Comparison of ENCODE assay signal across 26 cellular contexts in the genomic region with DNA sequence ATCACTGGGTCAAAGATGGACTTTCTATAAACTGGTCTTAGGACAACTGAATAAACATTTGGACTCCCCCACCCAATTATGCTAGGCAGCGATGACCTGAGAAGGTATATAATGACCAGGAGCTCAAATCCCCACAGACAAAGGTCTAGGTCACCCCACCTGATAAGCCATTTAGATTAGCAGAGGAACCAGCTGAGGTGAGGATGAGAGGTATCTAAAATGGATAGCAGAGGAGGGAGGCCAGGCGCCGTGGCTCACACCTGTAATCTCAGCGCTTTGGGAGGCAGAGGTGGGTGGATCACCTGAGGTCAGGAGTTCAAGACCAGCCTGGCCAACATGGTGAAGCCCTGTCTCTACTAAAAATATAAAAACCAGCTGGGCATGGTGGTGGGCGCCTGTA. TPM values are rescaled to one million over a fixed set of nuclear protein-coding genes. Genes with fewer than 3 reads are reported as not detected.
"Had no signal": no experiment of that assay in that cellular context is flagged by ENCODE, and none has a peak within 500 bp of the region (broad histone marks: within the 10 kb centered on the region; RNA-seq: fewer than 3 reads in every experiment).

No MANE protein-coding gene starts in this region.

- ATAC-seq: natural killer cell; psoas muscle; right cardiac atrium; right lobe of liver; stimulated activated effector memory CD8-positive, alpha-beta T cell treated with anti-CD3 and anti-CD28 coated beads, Interleukin-12 subunit alpha, Interleukin-12 subunit beta, amount 100 ng/mL, for 72 hours; stimulated activated naive B cell treated with anti-CD40 and anti-IgM and Interleukin-4, amounts not matched to agents 10 μg/mL and 1 μg/mL and 100 μg/mL, for 72 hours had no signal

- DNase-seq: natural killer cell; occipital lobe; ovary; posterior cingulate gyrus; psoas muscle; right cardiac atrium; right lobe of liver; sigmoid colon; small intestine; stimulated activated CD4-positive, alpha-beta T cell treated with anti-CD3 and anti-CD28 coated beads, Interleukin-12 subunit alpha, Interleukin-12 subunit beta, amount 100 ng/mL, for 4 hours; stimulated activated CD4-positive, alpha-beta T cell treated with anti-CD3 and anti-CD28 coated beads, Interleukin-1b, Interleukin-23, amount 100 ng/mL, for 48 hours; stimulated activated CD4-positive, alpha-beta T cell treated with anti-CD3 and anti-CD28 coated beads, Interleukin-4, amount 100 ng/mL, for 24 hours; stimulated activated naive B cell treated with anti-CD40 and anti-IgM and Interleukin-4, amounts not matched to agents 10 μg/mL and 1 μg/mL and 100 μg/mL, for 72 hours; stimulated activated naive CD4-positive, alpha-beta T cell treated with Interleukin-2 at 50 U/mL for 16 hours; stomach; thyroid gland; trophoblast cell; upper lobe of left lung had no signal

- H3K9ac ChIP-seq: neural progenitor cell, parathyroid adenoma had no signal

- H3K27me3 ChIP-seq: neural progenitor cell, ovary, right lobe of liver, sigmoid colon, stomach, thyroid gland, tibial nerve, upper lobe of left lung, vagina had no signal

- H3K9me3 ChIP-seq: ovary, psoas muscle, right lobe of liver, sigmoid colon, stomach, thoracic aorta, thyroid gland, tibial nerve, upper lobe of left lung, vagina had no signal

- H2AFZ ChIP-seq: neural progenitor cell, parathyroid adenoma had no signal

- H3K4me2 ChIP-seq: neural progenitor cell had no signal

- H3K4me3 ChIP-seq: neural progenitor cell, ovary, psoas muscle, right lobe of liver, sigmoid colon, stomach, thoracic aorta, thyroid gland, tibial nerve, upper lobe of left lung, vagina had no signal

- H3K79me2 ChIP-seq: parathyroid adenoma had no signal

- H3K36me3 ChIP-seq: neural progenitor cell, ovary, thoracic aorta had no signal

- H3K27ac ChIP-seq: neural progenitor cell, ovary, parathyroid adenoma, psoas muscle, right lobe of liver, stomach, thoracic aorta, thyroid gland, vagina had no signal

- H3K4me1 ChIP-seq: neural progenitor cell, parathyroid adenoma, thyroid gland, vagina had no signal

RNA-seq across cellular contexts. Expression of a gene that starts 51.5 kb away (rescaled TPM):
- total RNA-seq: psoas muscle, stomach, subcutaneous adipose tissue, thoracic aorta had no signal
- polyA plus RNA-seq: neural cell, stomach had no signal
